ENCODE assay signal across 2 cellular contexts in genomic region chr11:8871283-8871775, GRCh38.
A peak's percentile ranks its signal among the peaks of the same experiment; 100 is the strongest.
TF ChIP-seq lines count a peak whose summit lies in the region.

No MANE protein-coding gene starts in this region.

TF ChIP-seq in GM23338, 12 proteins besides CTCF, POLR2A, EP300 and RAD21:
- TF ChIP-seq ETS1 (IDR thresholded peaks at IDR 0.05), result no peak
- no peak for TF ChIP-seq JUNB (IDR thresholded peaks at IDR 0.05; ENCODE audit: unreplicated experiment)
- no peak for TF ChIP-seq REST (IDR thresholded peaks at IDR 0.05; ENCODE audit: unreplicated experiment)
- TF ChIP-seq ZNF114 (CRISPR knock-in tag; IDR thresholded peaks at IDR 0.05), result no peak
- no peak for TF ChIP-seq ZNF331 (CRISPR knock-in tag; IDR thresholded peaks at IDR 0.05; ENCODE audit: low read depth)
- no peak for TF ChIP-seq EZH2phosphoT487 (IDR thresholded peaks at IDR 0.05; ENCODE audit: unreplicated experiment)
- TF ChIP-seq POLR2AphosphoS5 (IDR thresholded peaks at IDR 0.05; ENCODE audit: low read depth), result no peak
- TF ChIP-seq CREB1 (CRISPR knock-in tag; IDR thresholded peaks at IDR 0.05; ENCODE audit: low read depth), result no peak
- TF ChIP-seq NANOG (IDR thresholded peaks at IDR 0.05; ENCODE audit: borderline replicate concordance), result no peak
- TF ChIP-seq STAT1 (IDR thresholded peaks at IDR 0.05; ENCODE audit: unreplicated experiment), result no peak
- no peak for TF ChIP-seq ZNF462 (CRISPR knock-in tag; IDR thresholded peaks at IDR 0.05)
- no peak for TF ChIP-seq EZH2 (IDR thresholded peaks at IDR 0.05; ENCODE audit: low read depth, unreplicated experiment)

TF ChIP-seq in H1, 55 proteins besides CTCF, POLR2A, EP300 and RAD21:
- TF ChIP-seq SIN3A (conservative IDR thresholded peaks at IDR 0.05 in 1 of 2, IDR thresholded peaks at IDR 0.05 in 1 of 2; ENCODE audit: low read depth in 1 of 2, low read length in 2 of 2) (0 out of 4 replicates have a peak, but pooled peaks of 1 of the 2 experiments have one; percentile 27), TBP (IDR thresholded peaks at IDR 0.05; ENCODE audit: low read depth, low read length) (no peak), TCF12 (IDR thresholded peaks at IDR 0.05; ENCODE audit: low read depth, low read length) (0 out of 2 replicates have a peak, but pooled peaks have one; percentile 34)
